In the genomic region with DNA sequence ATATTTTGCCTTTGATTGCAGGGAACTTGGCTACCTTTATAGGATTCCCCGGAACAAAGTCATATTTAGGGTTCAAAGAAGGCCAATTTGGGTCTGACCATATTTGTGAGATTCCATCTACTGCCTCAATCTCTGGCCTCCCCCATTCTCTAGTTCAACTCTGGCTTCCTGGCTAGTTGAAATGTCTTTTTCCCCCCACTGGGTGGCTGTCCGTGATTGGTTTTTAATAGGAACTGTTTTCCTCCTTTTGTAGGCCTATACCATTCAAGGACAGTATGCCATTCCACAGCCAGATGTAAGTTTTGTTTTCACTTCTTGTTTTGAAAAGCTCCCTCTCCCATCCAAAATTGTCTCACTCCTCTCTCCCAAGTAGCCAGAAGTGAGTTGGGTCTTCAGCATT, we compare ENCODE assay signal across 1 cellular context.
TF ChIP-seq lines count a peak whose summit lies in the region.

No MANE protein-coding gene starts in this region.

TF ChIP-seq in HEK293, 187 proteins besides CTCF, POLR2A, EP300 and RAD21 (continued from another document):
- TF ChIP-seq, protein P1, sequence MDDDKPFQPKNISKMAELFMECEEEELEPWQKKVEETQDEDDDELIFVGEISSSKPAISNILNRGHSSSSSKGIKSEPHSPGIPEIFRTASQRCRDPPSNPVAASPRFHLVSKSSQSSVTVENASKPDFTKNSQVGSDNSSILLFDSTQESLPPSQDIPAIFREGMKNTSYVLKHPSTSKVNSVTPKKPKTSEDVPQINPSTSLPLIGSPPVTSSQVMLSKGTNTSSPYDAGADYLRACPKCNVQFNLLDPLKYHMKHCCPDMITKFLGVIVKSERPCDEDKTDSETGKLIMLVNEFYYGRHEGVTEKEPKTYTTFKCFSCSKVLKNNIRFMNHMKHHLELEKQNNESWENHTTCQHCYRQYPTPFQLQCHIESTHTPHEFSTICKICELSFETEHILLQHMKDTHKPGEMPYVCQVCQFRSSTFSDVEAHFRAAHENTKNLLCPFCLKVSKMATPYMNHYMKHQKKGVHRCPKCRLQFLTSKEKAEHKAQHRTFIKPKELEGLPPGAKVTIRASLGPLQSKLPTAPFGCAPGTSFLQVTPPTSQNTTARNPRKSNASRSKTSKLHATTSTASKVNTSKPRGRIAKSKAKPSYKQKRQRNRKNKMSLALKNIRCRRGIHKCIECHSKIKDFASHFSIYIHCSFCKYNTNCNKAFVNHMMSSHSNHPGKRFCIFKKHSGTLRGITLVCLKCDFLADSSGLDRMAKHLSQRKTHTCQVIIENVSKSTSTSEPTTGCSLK (tag by site-specific recombination; IDR thresholded peaks at IDR 0.05): no peak
- TF ChIP-seq BCL11A (tag by site-specific recombination; IDR thresholded peaks at IDR 0.05; ENCODE audit: low read depth): no peak
- no peak for TF ChIP-seq GLI4 (tag by site-specific recombination; IDR thresholded peaks at IDR 0.05)
- TF ChIP-seq PRDM1 (tag by site-specific recombination; IDR thresholded peaks at IDR 0.05): 0 out of 2 replicates have a peak, but pooled peaks have one; percentile 15
- no peak for TF ChIP-seq ZNF292 (tag by site-specific recombination; IDR thresholded peaks at IDR 0.05; ENCODE audit: borderline replicate concordance, low read depth)
- no peak for TF ChIP-seq ZNF704 (tag by site-specific recombination; IDR thresholded peaks at IDR 0.05)
- TF ChIP-seq ZFHX2 (tag by site-specific recombination; conservative IDR thresholded peaks at IDR 0.05): no peak
- no peak for TF ChIP-seq ZNF302 (tag by site-specific recombination; IDR thresholded peaks at IDR 0.05; ENCODE audit: low read depth)
